ENCODE assay signal across 8 cellular contexts in the genomic region with DNA sequence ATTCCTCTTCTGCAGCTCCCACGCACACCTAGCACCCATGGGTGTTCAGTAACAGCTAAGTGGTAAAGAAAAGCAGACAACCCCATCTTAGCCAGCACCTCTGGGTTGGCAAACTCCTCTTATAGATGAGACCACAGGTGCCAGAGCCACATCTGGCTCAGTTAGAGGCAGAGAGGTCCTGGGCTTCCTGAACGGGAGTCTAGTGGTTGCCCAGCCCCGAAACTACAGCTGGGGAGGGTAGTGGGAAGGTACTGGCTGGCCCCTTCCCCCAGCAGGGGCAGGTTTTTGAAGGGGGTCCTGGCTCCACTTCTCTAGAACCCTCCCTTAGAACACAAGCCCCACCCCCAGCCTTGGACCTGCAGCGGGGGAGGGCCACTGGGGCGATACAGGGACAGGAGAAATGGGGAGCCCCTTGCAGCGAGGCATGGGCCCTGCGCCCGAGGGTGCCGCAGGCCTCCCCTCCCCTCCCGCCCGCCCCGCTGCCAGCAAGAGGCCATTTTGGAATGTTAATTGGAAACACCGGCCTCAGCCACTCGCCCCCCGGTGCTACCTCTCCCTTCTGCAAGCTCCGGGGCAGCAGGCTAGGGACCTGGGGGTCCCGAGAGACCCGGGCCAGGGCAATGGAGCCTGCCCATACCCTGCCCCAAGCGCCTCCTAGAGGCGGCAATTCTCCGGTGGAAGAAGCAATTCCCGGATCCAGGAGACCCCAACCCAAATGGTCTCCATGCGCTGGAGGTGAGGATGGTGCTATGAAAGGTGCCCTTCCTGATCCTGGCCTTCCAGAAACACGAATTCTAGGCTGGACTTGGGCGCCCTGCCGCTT. TPM values are rescaled to one million over a fixed set of nuclear protein-coding genes. Genes with fewer than 3 reads are reported as not detected.
A peak's percentile ranks its signal among the peaks of the same experiment; 100 is the strongest.
DNase-seq lines count a peak whose midpoint lies in the region; ATAC-seq and TF ChIP-seq lines count a peak whose summit lies in the region.

No MANE protein-coding gene starts in this region.

- no peaks in the 10 kb centered on the region for H3K9me3 ChIP-seq in BLaER1 treated with 17β-estradiol and CSF1 and Interleukin-3, amounts not matched to agents 10 nM and 100 nM (replicated peaks in 1 of 11)

- H3K27ac Mint-ChIP-seq in activated naive CD8-positive, alpha-beta T cell treated with anti-CD3 and anti-CD28 coated beads, Interleukin-2, amount 50 U/mL, for 24 hours: peak overlapping the region; percentile 80
- H3K27ac Mint-ChIP-seq in immature natural killer cell: peak overlapping the region; percentile 86 to 96 (median 95)
- H3K27ac Mint-ChIP-seq in stimulated activated memory B cell treated with anti-CD40 and anti-IgM and Interleukin-4, amounts not matched to agents 10 μg/mL and 1 μg/mL and 100 μg/mL, for 72 hours: peak overlapping the region; percentile 78

- H3K36me3 Mint-ChIP-seq in activated naive CD8-positive, alpha-beta T cell treated with anti-CD3 and anti-CD28 coated beads, Interleukin-2, amount 50 U/mL, for 24 hours (ENCODE audit: low read depth): peaks cover 18% of the 10 kb centered on the region
- H3K36me3 Mint-ChIP-seq in immature natural killer cell: peaks cover 0 to 8% (median 0%) of the 10 kb centered on the region in 3 donors
- peaks cover 12% of the 10 kb centered on the region for H3K36me3 Mint-ChIP-seq in stimulated activated memory B cell treated with anti-CD40 and anti-IgM and Interleukin-4, amounts not matched to agents 10 μg/mL and 1 μg/mL and 100 μg/mL, for 72 hours

- H3K36me3 ChIP-seq in BLaER1 treated with 17β-estradiol and CSF1 and Interleukin-3, amounts not matched to agents 10 nM and 100 nM: peaks cover 25 to 42% (median 33%) of the 10 kb centered on the region in 11 experiments

- H3K27me3 Mint-ChIP-seq in activated naive CD8-positive, alpha-beta T cell treated with anti-CD3 and anti-CD28 coated beads, Interleukin-2, amount 50 U/mL, for 24 hours: no peaks in the 10 kb centered on the region
- peaks cover 0 to 14% (median 14%) of the 10 kb centered on the region in 3 donors for H3K27me3 Mint-ChIP-seq in immature natural killer cell (ENCODE audit: low read depth in 3 of 3)
- H3K27me3 Mint-ChIP-seq in stimulated activated memory B cell treated with anti-CD40 and anti-IgM and Interleukin-4, amounts not matched to agents 10 μg/mL and 1 μg/mL and 100 μg/mL, for 72 hours: no peaks in the 10 kb centered on the region

- peaks cover under 1 to 56% (median 26%) of the 10 kb centered on the region in 11 experiments; a peak in 16 of 22 replicates for H4K20me1 ChIP-seq in BLaER1 treated with 17β-estradiol and CSF1 and Interleukin-3, amounts not matched to agents 10 nM and 100 nM

- DNase-seq in LNCaP clone FGC (ENCODE audit: low read depth): no peak
- DNase-seq in activated naive CD8-positive, alpha-beta T cell treated with anti-CD3 and anti-CD28 coated beads, Interleukin-2, amount 50 U/mL, for 24 hours: peak; percentile 24
- peak in 1 of 3 donors; percentile 25 for DNase-seq in immature natural killer cell
- DNase-seq in NCI-H345 (lab: John Stamatoyannopoulos, UW): no peak

- H3K27me3 ChIP-seq in BLaER1 treated with 17β-estradiol and CSF1 and Interleukin-3, amounts not matched to agents 10 nM and 100 nM: no peaks in the 10 kb centered on the region

- H3K27ac ChIP-seq in BLaER1 treated with 17β-estradiol and CSF1 and Interleukin-3, amounts not matched to agents 10 nM and 100 nM: peak overlapping the region; percentile 59 to 89 (median 86)

- peak overlapping the region; percentile 86 to 99 (median 95) for H3K4me2 ChIP-seq in BLaER1 treated with 17β-estradiol and CSF1 and Interleukin-3, amounts not matched to agents 10 nM and 100 nM

- H3K4me1 ChIP-seq in BLaER1 treated with 17β-estradiol and CSF1 and Interleukin-3, amounts not matched to agents 10 nM and 100 nM: peaks cover 66 to 78% (median 76%) of the 10 kb centered on the region in 10 experiments

- H3K4me3 ChIP-seq in BLaER1 treated with 17β-estradiol and CSF1 and Interleukin-3, amounts not matched to agents 10 nM and 100 nM: peak overlapping the region; percentile 77 to 94 (median 89)
- H3K4me3 ChIP-seq in LNCaP clone FGC (ENCODE audit: low read depth, low read length): peak overlapping the region; percentile 95

- peaks cover 57% of the 10 kb centered on the region for H3K4me1 Mint-ChIP-seq in activated naive CD8-positive, alpha-beta T cell treated with anti-CD3 and anti-CD28 coated beads, Interleukin-2, amount 50 U/mL, for 24 hours
- peaks cover 55 to 62% of the 10 kb centered on the region in 2 donors for H3K4me1 Mint-ChIP-seq in immature natural killer cell
- peaks cover 61% of the 10 kb centered on the region for H3K4me1 Mint-ChIP-seq in stimulated activated memory B cell treated with anti-CD40 and anti-IgM and Interleukin-4, amounts not matched to agents 10 μg/mL and 1 μg/mL and 100 μg/mL, for 72 hours

- peak; percentile 39 for TF ChIP-seq CTCF in LNCaP clone FGC (IDR thresholded peaks at IDR 0.05; ENCODE audit: control insufficient read depth, extremely low read depth, insufficient read depth)

- peak overlapping the region; percentile 86 for H3K4me3 Mint-ChIP-seq in activated naive CD8-positive, alpha-beta T cell treated with anti-CD3 and anti-CD28 coated beads, Interleukin-2, amount 50 U/mL, for 24 hours
- H3K4me3 Mint-ChIP-seq in immature natural killer cell: peak overlapping the region; percentile 78 to 91 (median 90)
- H3K4me3 Mint-ChIP-seq in stimulated activated memory B cell treated with anti-CD40 and anti-IgM and Interleukin-4, amounts not matched to agents 10 μg/mL and 1 μg/mL and 100 μg/mL, for 72 hours: peak overlapping the region; percentile 80

- peak overlapping the region; percentile 81 to 93 (median 89) for H3K9ac ChIP-seq in BLaER1 treated with 17β-estradiol and CSF1 and Interleukin-3, amounts not matched to agents 10 nM and 100 nM

- no peak for ATAC-seq in activated naive CD8-positive, alpha-beta T cell treated with anti-CD3 and anti-CD28 coated beads, Interleukin-2, amount 50 U/mL, for 24 hours
- ATAC-seq in stimulated activated memory B cell treated with anti-CD40 and anti-IgM and Interleukin-4, amounts not matched to agents 10 μg/mL and 1 μg/mL and 100 μg/mL, for 72 hours: no peak
- ATAC-seq in HG03342 (IDR thresholded peaks at IDR 0.05; ENCODE audit: unreplicated experiment) (no peak), HG02885 (IDR thresholded peaks at IDR 0.05; ENCODE audit: poor library complexity, unreplicated experiment) (no peak)

- no peaks in the 10 kb centered on the region for H3K9me3 Mint-ChIP-seq in activated naive CD8-positive, alpha-beta T cell treated with anti-CD3 and anti-CD28 coated beads, Interleukin-2, amount 50 U/mL, for 24 hours
- no peaks in the 10 kb centered on the region for H3K9me3 Mint-ChIP-seq in immature natural killer cell
- no peaks in the 10 kb centered on the region for H3K9me3 Mint-ChIP-seq in stimulated activated memory B cell treated with anti-CD40 and anti-IgM and Interleukin-4, amounts not matched to agents 10 μg/mL and 1 μg/mL and 100 μg/mL, for 72 hours

RNA-seq across cellular contexts. Expression of gene DUSP7, which starts 1.5 kb away (rescaled TPM):
- polyA plus RNA-seq in immature natural killer cell: 1 to 10 TPM; 1.2 to 4.3 (median 1.6) TPM

RNA-seq across cellular contexts. Expression of gene RPL29, which starts 59.2 kb away (rescaled TPM):
- polyA plus RNA-seq in immature natural killer cell: 1,000 to 10,000 TPM in 1 of 3 donors, 100 to 1,000 TPM in 2; 501 to 1,073 (median 800) TPM
